ENCODE assay signal across 8 cellular contexts in the genomic region with DNA sequence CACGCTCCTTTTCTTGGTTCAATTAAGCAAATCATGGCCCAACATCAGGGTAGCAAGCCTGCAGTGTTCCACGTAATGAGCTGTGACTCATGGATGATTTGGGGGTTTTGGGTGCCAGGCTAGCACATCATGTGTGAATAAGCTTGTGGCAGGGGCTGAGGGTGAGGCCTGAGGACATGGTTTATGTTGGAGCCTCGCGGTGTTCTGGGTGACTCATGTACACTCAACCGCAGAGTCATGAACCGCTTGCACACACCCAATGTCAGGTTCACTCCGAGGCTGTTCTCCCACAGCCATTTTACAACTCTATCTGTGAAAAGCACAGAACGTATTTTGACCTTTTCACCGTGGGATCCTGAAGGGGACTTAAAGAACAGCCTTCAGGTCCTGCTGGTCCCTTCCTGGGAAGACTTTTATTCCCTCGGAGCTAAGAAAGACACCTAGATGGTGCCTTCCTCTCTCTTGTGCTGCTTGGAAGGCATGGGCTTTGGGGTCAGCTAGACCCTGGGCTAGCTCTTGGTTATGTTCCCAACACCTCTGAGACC.
DNase-seq lines count a peak whose midpoint lies in the region; ATAC-seq, FAIRE-seq and TF ChIP-seq lines count a peak whose summit lies in the region.

No MANE protein-coding gene starts in this region.

- no peak overlapping the region for H2AFZ ChIP-seq in mesenchymal stem cell (ENCODE audit: low read depth, low read length)

- no peak overlapping the region for H3K4ac ChIP-seq in mesenchymal stem cell (ENCODE audit: low read depth in 1 of 2, low read length in 2 of 2)

- POLR2A ChIA-PET in AG04449 (lab: Yijun Ruan, JAX), result no interaction called here

- H2BK15ac ChIP-seq in mesenchymal stem cell (ENCODE audit: low read depth, poor library complexity, severe bottlenecking), result no peak overlapping the region

- no peak overlapping the region for H3K4me2 ChIP-seq in mesenchymal stem cell (ENCODE audit: low read length, poor library complexity, severe bottlenecking)

- H2BK5ac ChIP-seq in mesenchymal stem cell (ENCODE audit: low read depth, low read length, poor library complexity, severe bottlenecking), result no peak overlapping the region

- TF ChIP-seq CTCF in AG04449 (IDR thresholded peaks at IDR 0.05; ENCODE audit: insufficient read depth, low read length, missing control alignments), result no peak

- no peak overlapping the region for H3K27ac ChIP-seq in mesenchymal stem cell (ENCODE audit: low read length, poor library complexity, severe bottlenecking)

- H2AK5ac ChIP-seq in mesenchymal stem cell (ENCODE audit: low read length, severe bottlenecking), result no peak overlapping the region

- 40% methylated on average over 10 of the region's 10 CpGs for WGBS in mesenchymal stem cell

- H3K79me1 ChIP-seq in mesenchymal stem cell (replicated peaks; ENCODE audit: low read length, poor library complexity, severe bottlenecking), result no peaks in the 10 kb centered on the region

- peak; percentile 98 for ATAC-seq in activated T-helper 17 cell treated with anti-CD3 and anti-CD28 coated beads, Interleukin-2, amount 50 U/mL, for 72 hours (replicated peaks)
- no peak for ATAC-seq in GM19324 (IDR thresholded peaks at IDR 0.05; ENCODE audit: low FRiP score, unreplicated experiment)
- ATAC-seq in HG02884 (IDR thresholded peaks at IDR 0.05; ENCODE audit: unreplicated experiment), result no peak

- H3K36me3 Mint-ChIP-seq in activated T-helper 17 cell treated with anti-CD3 and anti-CD28 coated beads, Interleukin-2, amount 50 U/mL, for 72 hours (ENCODE audit: low read depth), result no peaks in the 10 kb centered on the region

- H3K27ac Mint-ChIP-seq in activated T-helper 17 cell treated with anti-CD3 and anti-CD28 coated beads, Interleukin-2, amount 50 U/mL, for 72 hours, result peak overlapping the region; percentile 73

- H3K14ac ChIP-seq in mesenchymal stem cell (ENCODE audit: low read length in 2 of 2), result no peak overlapping the region

- peak overlapping the region; percentile 47 for H4K91ac ChIP-seq in mesenchymal stem cell (ENCODE audit: low read length)

- H3K4me1 ChIP-seq in mesenchymal stem cell (ENCODE audit: control insufficient read depth, insufficient read depth, low read depth, low read length), result peaks cover 6% of the 10 kb centered on the region

- peaks cover 9% of the 10 kb centered on the region for H3K27me3 Mint-ChIP-seq in activated T-helper 17 cell treated with anti-CD3 and anti-CD28 coated beads, Interleukin-2, amount 50 U/mL, for 72 hours

- no peak overlapping the region for H3K9ac ChIP-seq in mesenchymal stem cell (ENCODE audit: low read length)

- no peaks in the 10 kb centered on the region for H3K4me1 Mint-ChIP-seq in activated T-helper 17 cell treated with anti-CD3 and anti-CD28 coated beads, Interleukin-2, amount 50 U/mL, for 72 hours

- peak; percentile 91 for DNase-seq in AG04449 (ENCODE audit: low read depth, low spot score)
- peak; percentile 10 for DNase-seq in HTR-8/SVneo (ENCODE audit: insufficient read length, low spot score)
- DNase-seq in mesenchymal stem cell, result peak; percentile 95
- DNase-seq in NCI-H2196 (lab: John Stamatoyannopoulos, UW; ENCODE audit: unreplicated experiment), result no peak
- DNase-seq in DMS79 (lab: John Stamatoyannopoulos, UW), result no peak

- peak overlapping the region; percentile 52 for H3K4me3 Mint-ChIP-seq in activated T-helper 17 cell treated with anti-CD3 and anti-CD28 coated beads, Interleukin-2, amount 50 U/mL, for 72 hours

- H3K23ac ChIP-seq in mesenchymal stem cell (ENCODE audit: low read length in 2 of 2), result no peak overlapping the region

- H3K9me3 Mint-ChIP-seq in activated T-helper 17 cell treated with anti-CD3 and anti-CD28 coated beads, Interleukin-2, amount 50 U/mL, for 72 hours, result no peaks in the 10 kb centered on the region

- H2BK12ac ChIP-seq in mesenchymal stem cell (ENCODE audit: low read length in 2 of 2), result no peak overlapping the region

- no peaks in the 10 kb centered on the region for H3K36me3 ChIP-seq in mesenchymal stem cell (ENCODE audit: control insufficient read depth in 1 of 2, insufficient read depth in 2 of 2, low read depth in 1 of 2, low read length in 2 of 2)

- H2BK120ac ChIP-seq in mesenchymal stem cell (ENCODE audit: low read depth, low read length), result no peak overlapping the region

- H4K8ac ChIP-seq in mesenchymal stem cell (ENCODE audit: low read length), result peak overlapping the region; percentile 13

- H3K9me3 ChIP-seq in mesenchymal stem cell (ENCODE audit: control insufficient read depth, low read length), result no peaks in the 10 kb centered on the region

- H3K18ac ChIP-seq in mesenchymal stem cell (ENCODE audit: low read depth in 1 of 2, low read length in 2 of 2), result peak overlapping the region; percentile 4 to 12

- FAIRE-seq in HTR-8/SVneo (lab: Jason Lieb, UNC), result no peak

- no peak overlapping the region for H3K4me3 ChIP-seq in AG04449 (ENCODE audit: low read depth, low read length)
- no peak overlapping the region for H3K4me3 ChIP-seq in mesenchymal stem cell (ENCODE audit: insufficient read depth in 1 of 2, low read depth in 1 of 2, low read length in 2 of 2)

- CTCF ChIA-PET in AG04449 (lab: Yijun Ruan, JAX), result interaction anchor here (1.9 kb wide), 1 partner anchor 9 kb away, joined by 4 read pairs; no protein-coding TSS in a partner anchor

- no peaks in the 10 kb centered on the region for H3K27me3 ChIP-seq in mesenchymal stem cell (ENCODE audit: control insufficient read depth in 1 of 2, insufficient read depth in 1 of 2, low read length in 2 of 2)

Comparison
In these comparisons a context has a peak if more than half of its experiments do, and no peak if none do; other contexts are left out.
1. DNase-seq: peak in AG04449 (single experiment), HTR-8/SVneo (single experiment) and mesenchymal stem cell (single experiment); none in NCI-H2196 (single experiment) and DMS79 (single experiment).